In genomic region chr5:180116441-180117377, GRCh38 we compare ENCODE assay signal across 13 cellular contexts. TPM values are rescaled to one million over a fixed set of nuclear protein-coding genes. Genes with fewer than 3 reads are reported as not detected.
DNase-seq lines count a peak whose midpoint lies in the region; FAIRE-seq and TF ChIP-seq lines count a peak whose summit lies in the region.
"Had no signal": no experiment of that assay in that cellular context is flagged by ENCODE, and none has a peak within 500 bp of the region (broad histone marks: within the 10 kb centered on the region; RNA-seq: fewer than 3 reads in every experiment).

No MANE protein-coding gene starts in this region.

- no peaks in the 10 kb centered on the region for H3K36me3 ChIP-seq in bronchial epithelial cell (ENCODE audit: control insufficient read depth, insufficient read depth, low read length)

- FAIRE-seq in bronchial epithelial cell (lab: Jason Lieb, UNC), result no peak
- FAIRE-seq: urothelium cell line had no signal

- TF ChIP-seq CTCF in bronchial epithelial cell (IDR thresholded peaks at IDR 0.05; ENCODE audit: insufficient read depth, low read length, severe bottlenecking), result peak; percentile 64
- no peak for TF ChIP-seq CTCF in foreskin fibroblast (IDR thresholded peaks at IDR 0.05; ENCODE audit: low read depth, low read length)

- peak; percentile 30 for DNase-seq in COLO668 (lab: John Stamatoyannopoulos, UW; ENCODE audit: unreplicated experiment)
- peak; percentile 89 for DNase-seq in HuH-7 (ENCODE audit: low spot score)
- DNase-seq in bronchial epithelial cell (ENCODE audit: low read depth), result no peak
- DNase-seq in mesenteric fat pad (ENCODE audit: low spot score), result peak; percentile 86
- no peak for DNase-seq in foreskin fibroblast
- DNase-seq in HPDE6-E6E7 (ENCODE audit: extremely low spot score), result no peak
- no peak for DNase-seq in T-helper 1 cell
- DNase-seq in NCI-H2171 treated with DMSO at 0.1 percent for 48 hours (lab: John Stamatoyannopoulos, UW), result no peak
- DNase-seq: DMS153, kidney glomerular epithelial cell, NCI-H2029 treated with DMSO at 0.1 percent for 48 hours had no signal

- H3K4me3 ChIP-seq in bronchial epithelial cell (ENCODE audit: low read depth, low read length), result no peak overlapping the region
- no peak overlapping the region for H3K4me3 ChIP-seq in foreskin fibroblast (ENCODE audit: low read depth in 1 of 2, low read length in 2 of 2)
- H3K4me3 ChIP-seq: SK-N-MC had no signal

- no peaks in the 10 kb centered on the region for H3K27me3 ChIP-seq in bronchial epithelial cell (ENCODE audit: control insufficient read depth, insufficient read depth, low read length)

RNA-seq across cellular contexts. Expression of gene RNF130, which starts 45.1 kb away (rescaled TPM):
- total RNA-seq in bronchial epithelial cell, result 16.5 and 16.8 TPM in 2 replicates
- 135 TPM for total RNA-seq in mesenteric fat pad

Comparison
In these comparisons a context has a peak if more than half of its experiments do, and no peak if none do; other contexts are left out.
1. DNase-seq: peak in COLO668 (single experiment), HuH-7 (single experiment) and mesenteric fat pad (single experiment); none in bronchial epithelial cell (single experiment), foreskin fibroblast (0 of 2), HPDE6-E6E7 (single experiment), T-helper 1 cell (0 of 5) and NCI-H2171 treated with DMSO at 0.1 percent for 48 hours (single experiment).